Comparison of ENCODE assay signal across 8 cellular contexts in the genomic region with DNA sequence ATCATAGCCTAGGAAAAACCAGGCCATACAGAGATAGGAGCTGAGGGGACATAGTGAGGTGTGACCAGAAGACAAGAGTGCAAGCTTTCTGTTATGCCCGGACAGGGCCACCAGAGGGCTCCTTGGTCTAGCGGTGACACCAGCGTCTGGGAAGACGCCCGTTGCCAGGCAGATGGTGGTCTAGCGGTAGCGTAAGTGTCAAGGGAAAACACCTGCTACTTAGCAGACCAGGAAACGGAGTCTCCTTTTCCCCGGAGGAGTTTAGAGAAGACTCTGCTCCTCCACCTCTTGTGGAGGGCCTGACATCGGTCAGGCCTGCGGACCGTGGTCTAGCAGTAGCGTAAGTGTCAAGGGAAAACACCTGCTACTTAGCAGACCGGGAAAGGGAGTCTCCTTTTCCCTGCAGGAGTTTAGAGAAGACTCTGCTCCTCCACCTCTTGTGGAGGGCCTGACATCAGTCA. TPM values are rescaled to one million over a fixed set of nuclear protein-coding genes. Genes with fewer than 3 reads are reported as not detected.
DNase-seq lines count a peak whose midpoint lies in the region; ATAC-seq and TF ChIP-seq lines count a peak whose summit lies in the region.
"Not testable (repeated sequence)": the region's sequence is repeated elsewhere in the genome, so short reads cannot be mapped to it uniquely, and the experiment has no call there.

No MANE protein-coding gene starts in this region.

- H3K27ac ChIP-seq in PC-9; caudate nucleus (ENCODE audit: low read depth, low read length); rectal smooth muscle tissue (ENCODE audit: low read depth, low read length): not testable (repeated sequence)

- BruUV-seq in PC-9 (replicated peaks; lab: Mats Ljungman, UMichigan) = not testable (repeated sequence)

- H3F3A ChIP-seq in Loucy (ENCODE audit: low read depth) = not testable (repeated sequence)
- H3F3A ChIP-seq in PC-9 (ENCODE audit: insufficient read depth, low read depth) = peaks cover 11% of the 10 kb centered on the region; the same call in 1 of the 2 replicates

- H4K20me1 ChIP-seq in Loucy (ENCODE audit: insufficient read depth, low read length, poor library complexity, severe bottlenecking); PC-9 (ENCODE audit: insufficient read depth): not testable (repeated sequence)

- not testable (repeated sequence) for H3K9me3 ChIP-seq in Loucy (ENCODE audit: insufficient read depth, low read depth, low read length); PC-9 (ENCODE audit: insufficient read depth, low read depth)

- DNase-seq in DMS 273 treated with DMSO at 0.1 percent for 48 hours (lab: John Stamatoyannopoulos, UW) (peak; percentile 48), PC-9 (peak in 1 of 2 experiments; percentile 78), caudate nucleus (lab: John Stamatoyannopoulos, UW) (peak in 44 of 61 donors; percentile 6 to 79 (median 30)), inferior parietal cortex (ENCODE audit: extremely low spot score) (peak; percentile 53)
- DNase-seq in activated CD8-positive, alpha-beta memory T cell treated with anti-CD3 and anti-CD28 coated beads for 24 hours = peak; percentile 87
- DNase-seq in stimulated activated naive CD8-positive, alpha-beta T cell treated with anti-CD3 and anti-CD28 coated beads, Interleukin-15, amount 100 ng/mL, for 72 hours = peak; percentile 75 to 87

- H3K27ac Mint-ChIP-seq in stimulated activated naive CD8-positive, alpha-beta T cell treated with anti-CD3 and anti-CD28 coated beads, Interleukin-15, amount 100 ng/mL, for 72 hours = not testable (repeated sequence)

- peaks cover 30% of the 10 kb centered on the region for H3K4me1 Mint-ChIP-seq in stimulated activated naive CD8-positive, alpha-beta T cell treated with anti-CD3 and anti-CD28 coated beads, Interleukin-15, amount 100 ng/mL, for 72 hours

- H3K79me2 ChIP-seq in Loucy (ENCODE audit: insufficient read depth, low read length); PC-9 (ENCODE audit: low read depth): not testable (repeated sequence)

- CTCF ChIA-PET in PC-9 (lab: Charles Lee) = interaction anchor here (0.7 to 1.0 kb wide), 4 partner anchors 43 to 390 kb away, joined by 3 read pairs; no protein-coding TSS in a partner anchor

- H3K36me3 ChIP-seq in Loucy (ENCODE audit: insufficient read depth, low read length); PC-9 (ENCODE audit: low read depth); rectal smooth muscle tissue (ENCODE audit: control insufficient read depth, insufficient read depth, low read length): not testable (repeated sequence)

- H3K27me3 ChIP-seq in Loucy (ENCODE audit: insufficient read depth, low read length, poor library complexity, severe bottlenecking); PC-9 (ENCODE audit: insufficient read depth, low read depth); rectal smooth muscle tissue (ENCODE audit: control insufficient read depth, insufficient read depth, low read length): not testable (repeated sequence)

- H2AFZ ChIP-seq in Loucy (ENCODE audit: low read length) = peak overlapping the region; percentile 57; the same call in 1 of the 2 replicates
- not testable (repeated sequence) for H2AFZ ChIP-seq in PC-9

- ATAC-seq in stimulated activated naive CD8-positive, alpha-beta T cell treated with anti-CD3 and anti-CD28 coated beads, Interleukin-15, amount 100 ng/mL, for 72 hours = not testable (repeated sequence)

- POLR2A ChIA-PET in PC-9 (lab: Charles Lee; ENCODE audit: unreplicated experiment) = not testable (repeated sequence)

- not testable (repeated sequence) for H3K9me2 ChIP-seq in Loucy (replicated peaks; ENCODE audit: low read depth, low read length); PC-9 (ENCODE audit: insufficient read depth)

- H3K4me3 ChIP-seq in Loucy (ENCODE audit: low read length, poor library complexity, severe bottlenecking) (peak overlapping the region; percentile 25), rectal smooth muscle tissue (ENCODE audit: low read length) (peak overlapping the region; percentile 46)
- H3K4me3 ChIP-seq in PC-9 = not testable (repeated sequence)

- H3K4me1 ChIP-seq in Loucy (ENCODE audit: insufficient read depth, low read length, poor library complexity, severe bottlenecking); PC-9 (replicated peaks; ENCODE audit: insufficient read depth); rectal smooth muscle tissue (ENCODE audit: control insufficient read depth, insufficient read depth, low read length): not testable (repeated sequence)

- peak; percentile 44 for TF ChIP-seq CTCF in Loucy (conservative IDR thresholded peaks at IDR 0.05; ENCODE audit: low read length)
- TF ChIP-seq CTCF in PC-9 (conservative IDR thresholded peaks at IDR 0.05) = peak; percentile 87

- H3K4me2 ChIP-seq in Loucy (ENCODE audit: low read depth, low read length, poor library complexity, severe bottlenecking) = not testable (repeated sequence)
- peak overlapping the region; percentile 56; the same call in 1 of the 2 replicates for H3K4me2 ChIP-seq in PC-9

- peak overlapping the region; percentile 79 for H3K4me3 Mint-ChIP-seq in stimulated activated naive CD8-positive, alpha-beta T cell treated with anti-CD3 and anti-CD28 coated beads, Interleukin-15, amount 100 ng/mL, for 72 hours

- H3K27me3 Mint-ChIP-seq in stimulated activated naive CD8-positive, alpha-beta T cell treated with anti-CD3 and anti-CD28 coated beads, Interleukin-15, amount 100 ng/mL, for 72 hours = not testable (repeated sequence)

- intact Hi-C loops in PC-9 (cut with micrococcal nuclease; ENCODE audit: unreplicated experiment) = loop anchor here (1.0 kb wide), 1 partner anchor 283 kb away; no protein-coding TSS in a partner anchor

- H3K9ac ChIP-seq in Loucy (ENCODE audit: low read depth, low read length, poor library complexity, severe bottlenecking); rectal smooth muscle tissue (ENCODE audit: low read length): not testable (repeated sequence)

- not testable (repeated sequence) for H3K9me3 Mint-ChIP-seq in stimulated activated naive CD8-positive, alpha-beta T cell treated with anti-CD3 and anti-CD28 coated beads, Interleukin-15, amount 100 ng/mL, for 72 hours

RNA-seq across cellular contexts. Expression of a gene that starts 5.7 kb away (rescaled TPM):
- 49.6 and 57.1 TPM in 2 replicates for total RNA-seq in PC-9 (2021)

RNA-seq across cellular contexts. Expression of a gene that starts 14.3 kb away (rescaled TPM):
- 31.8 and 42.4 TPM in 2 replicates for total RNA-seq in PC-9 (2021)

RNA-seq across cellular contexts. Expression of a gene that starts 43.6 kb away (rescaled TPM):
- total RNA-seq in PC-9 (2021) = 59.5 and 86.8 TPM in 2 replicates
